21 cellular contexts compared by ENCODE assay signal in genomic region chr2:197728555-197729544, GRCh38. TPM values are rescaled to one million over a fixed set of nuclear protein-coding genes. Genes with fewer than 3 reads are reported as not detected.
"Had no signal": no experiment of that assay in that cellular context is flagged by ENCODE, and none has a peak within 500 bp of the region (broad histone marks: within the 10 kb centered on the region; RNA-seq: fewer than 3 reads in every experiment).

No MANE protein-coding gene starts in this region.

RNA-seq across cellular contexts. Expression of gene MARS2, which starts 23.7 kb away (rescaled TPM):
- polyA plus RNA-seq: smooth muscle cell had no signal

RNA-seq across cellular contexts. Expression of gene RFTN2, which starts 53.5 kb away (rescaled TPM):
- total RNA-seq: epithelial cell of proximal tubule; natural killer cell treated with Interleukin-12 subunit alpha and Interleukin-12 subunit beta and Interleukin-15 and Interleukin-18, amount 100 ng/mL, for 72 hours had no signal

RNA-seq across cellular contexts. Expression of gene BOLL, which starts 56.3 kb away (rescaled TPM):
- total RNA-seq: dermis microvascular lymphatic vessel endothelial cell; epithelial cell of proximal tubule; esophagus muscularis mucosa; fibroblast of lung; kidney epithelial cell; left cardiac atrium; left lung; lower leg skin; lung microvascular endothelial cell; mesothelial cell of epicardium; natural killer cell treated with Interleukin-12 subunit alpha and Interleukin-12 subunit beta and Interleukin-15 and Interleukin-18, amount 100 ng/mL, for 72 hours; osteocyte; right atrium auricular region; sciatic nerve; smooth muscle cell; suprapubic skin; transverse colon; upper lobe of right lung; uterus had no signal
- polyA plus RNA-seq: fibroblast of lung, heart right ventricle, smooth muscle cell, thymus had no signal
